In the genomic region with DNA sequence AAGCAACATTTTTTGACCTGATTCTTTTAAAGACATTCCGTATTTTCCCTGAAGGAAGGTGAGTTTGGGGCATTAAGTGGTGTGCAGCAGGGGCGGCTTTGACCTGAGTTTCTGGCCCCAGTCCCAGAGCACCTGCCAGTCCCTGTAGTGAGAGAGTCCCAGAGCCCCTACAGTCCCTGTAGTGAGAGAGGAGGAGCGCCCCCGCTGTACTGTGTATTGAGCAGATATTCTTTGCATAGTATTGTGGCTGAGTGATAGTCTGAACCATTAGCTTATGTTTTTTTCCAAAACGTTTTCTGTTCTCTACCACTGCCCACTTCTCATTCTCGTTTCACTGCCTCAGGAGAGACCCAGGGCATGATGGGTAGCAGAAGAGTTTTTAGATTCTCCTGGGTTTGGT, we compare ENCODE assay signal across 1 cellular context.
TF ChIP-seq lines count a peak whose summit lies in the region.

No MANE protein-coding gene starts in this region.

TF ChIP-seq in K562, 482 proteins besides CTCF, POLR2A, EP300 and RAD21:
- TF ChIP-seq POLR2AphosphoS2 (IDR thresholded peaks at IDR 0.05; ENCODE audit: low read length) (no peak), GTF2A2 (tag; IDR thresholded peaks at IDR 0.05) (0 out of 2 replicates have a peak, but pooled peaks have one; percentile 17)
TF ChIP-seq in K562: peak in this region for 1.
